In genomic region chr3:141401584-141402475, GRCh38 we compare ENCODE assay signal across 8 cellular contexts. TPM values are rescaled to one million over a fixed set of nuclear protein-coding genes. Genes with fewer than 3 reads are reported as not detected.
DNase-seq lines count a peak whose midpoint lies in the region; ATAC-seq lines count a peak whose summit lies in the region.

No MANE protein-coding gene starts in this region.

- peak overlapping the region; percentile 71 for H4K12ac ChIP-seq in trophoblast cell (ENCODE audit: low read depth, low read length)

- H3K4me2 ChIP-seq in trophoblast cell (ENCODE audit: low read length): peak overlapping the region; percentile 64

- CTCF ChIA-PET in activated naive CD4-positive, alpha-beta T cell treated with anti-CD3 and anti-CD28 coated beads for 36 hours (lab: Charles Lee): interaction anchor here (1.0 to 1.2 kb wide), 3 partner anchors 18 to 53 kb away, joined by 3 to 4 read pairs (median 3); no protein-coding TSS in a partner anchor

- H3K27ac Mint-ChIP-seq in activated naive CD4-positive, alpha-beta T cell treated with anti-CD3 and anti-CD28 coated beads for 36 hours: peak overlapping the region; percentile 77

- peaks cover 1% of the 10 kb centered on the region for H3K36me3 Mint-ChIP-seq in activated naive CD4-positive, alpha-beta T cell treated with anti-CD3 and anti-CD28 coated beads for 36 hours (ENCODE audit: low read depth)

- peaks cover 13% of the 10 kb centered on the region for H3K79me1 ChIP-seq in trophoblast cell (ENCODE audit: low read length)

- H2BK5ac ChIP-seq in trophoblast cell (ENCODE audit: low read depth, low read length, poor library complexity): peak overlapping the region; percentile 91

- WGBS in trophoblast cell (ENCODE audit: extremely low coverage, insufficient coverage, insufficient read length): no CpG with 5 or more reads among the region's 59 CpGs

- H3K9me3 ChIP-seq in trophoblast cell (ENCODE audit: insufficient read depth, low read depth, low read length): no peaks in the 10 kb centered on the region

- DNase-seq in NCI-H2196 (lab: John Stamatoyannopoulos, UW; ENCODE audit: unreplicated experiment) (peak; percentile 48), NCI-H2196 treated with DMSO at 0.1 percent for 48 hours (lab: John Stamatoyannopoulos, UW; ENCODE audit: unreplicated experiment) (no peak), NCI-H2171 treated with DMSO at 0.1 percent for 48 hours (lab: John Stamatoyannopoulos, UW) (peak; percentile 58), Right ventricle myocardium superior (peak; percentile 77), trophoblast cell (peak; percentile 46 to 65), MV-4-11 (lab: John Stamatoyannopoulos, UW) (no peak)
- peak; percentile 35 for DNase-seq in activated naive CD4-positive, alpha-beta T cell treated with anti-CD3 and anti-CD28 coated beads for 36 hours

- H3K27me3 ChIP-seq in trophoblast cell (ENCODE audit: insufficient read depth, low read length): no peaks in the 10 kb centered on the region

- H3K4me1 ChIP-seq in trophoblast cell (ENCODE audit: control insufficient read depth in 1 of 2, insufficient read depth in 2 of 2, low read length in 2 of 2): peaks cover 0 to 2% of the 10 kb centered on the region in 2 experiments

- H3K4ac ChIP-seq in trophoblast cell (ENCODE audit: low read depth, low read length): peak overlapping the region; percentile 95

- H3K9me3 Mint-ChIP-seq in activated naive CD4-positive, alpha-beta T cell treated with anti-CD3 and anti-CD28 coated beads for 36 hours: no peaks in the 10 kb centered on the region

- H2BK120ac ChIP-seq in trophoblast cell (ENCODE audit: insufficient read depth, low read length, poor library complexity): peak overlapping the region; percentile 97

- H4K8ac ChIP-seq in trophoblast cell (ENCODE audit: low read depth, low read length): peak overlapping the region; percentile 98

- peak overlapping the region; percentile 71 for H3K14ac ChIP-seq in trophoblast cell (ENCODE audit: low read length)

- peak overlapping the region; percentile 21 for H2BK12ac ChIP-seq in trophoblast cell (ENCODE audit: low read length)

- H3K27ac ChIP-seq in trophoblast cell (ENCODE audit: low read depth, low read length): peak overlapping the region; percentile 92

- peak overlapping the region; percentile 85 for H3K9ac ChIP-seq in trophoblast cell (ENCODE audit: low read length)

- no peak overlapping the region for H3K23ac ChIP-seq in trophoblast cell (ENCODE audit: low read length)

- peaks cover 48% of the 10 kb centered on the region for H3K4me1 Mint-ChIP-seq in activated naive CD4-positive, alpha-beta T cell treated with anti-CD3 and anti-CD28 coated beads for 36 hours (ENCODE audit: low read depth)

- peak overlapping the region; percentile 73 for H2AFZ ChIP-seq in trophoblast cell (ENCODE audit: insufficient read depth, low read length, poor library complexity)

- peak overlapping the region; percentile 97 for H4K91ac ChIP-seq in trophoblast cell (ENCODE audit: low read depth, low read length)

- H3K4me3 Mint-ChIP-seq in activated naive CD4-positive, alpha-beta T cell treated with anti-CD3 and anti-CD28 coated beads for 36 hours: peak overlapping the region; percentile 72

- H3K4me3 ChIP-seq in trophoblast cell (ENCODE audit: low read depth, low read length): peak overlapping the region; percentile 77

- peak overlapping the region; percentile 21 for H3K18ac ChIP-seq in trophoblast cell (ENCODE audit: low read length)

- peaks cover 6% of the 10 kb centered on the region for H3K79me2 ChIP-seq in trophoblast cell (ENCODE audit: control insufficient read depth, insufficient read depth, low read length, poor library complexity)

- intact Hi-C loops in activated naive CD4-positive, alpha-beta T cell treated with anti-CD3 and anti-CD28 coated beads for 36 hours (cut with micrococcal nuclease): loop anchor here (1.0 kb wide), 1 partner anchor 39 kb away; no protein-coding TSS in a partner anchor
- intact Hi-C loops in Right ventricle myocardium superior (cut with DNase I): loop anchor here (5.0 kb wide), 1 partner anchor 35 kb away; no protein-coding TSS in a partner anchor

- ATAC-seq in HG02571 (IDR thresholded peaks at IDR 0.05; ENCODE audit: unreplicated experiment) (peak; percentile 54), Right ventricle myocardium superior (ENCODE audit: poor library complexity) (peak; percentile 74)

- peaks cover 10 to 17% of the 10 kb centered on the region in 2 experiments for H3K36me3 ChIP-seq in trophoblast cell (ENCODE audit: control insufficient read depth in 1 of 2, insufficient read depth in 2 of 2, low read length in 2 of 2)

- H3K27me3 Mint-ChIP-seq in activated naive CD4-positive, alpha-beta T cell treated with anti-CD3 and anti-CD28 coated beads for 36 hours (ENCODE audit: low read depth): no peaks in the 10 kb centered on the region

- peak overlapping the region; percentile 15 for H2AK5ac ChIP-seq in trophoblast cell (ENCODE audit: low read length)

RNA-seq across cellular contexts. Expression of gene ZBTB38, which starts 33.5 kb away (rescaled TPM):
- total RNA-seq in activated naive CD4-positive, alpha-beta T cell treated with anti-CD3 and anti-CD28 coated beads for 36 hours: 10 to 100 TPM; 16.3 to 18.6 TPM
- 89.6 TPM for total RNA-seq in Right ventricle myocardium superior
- polyA plus RNA-seq in trophoblast cell (2013): 38.2 and 38.5 TPM in 2 replicates

Comparison
In these comparisons a context has a peak if more than half of its experiments do, and no peak if none do; other contexts are left out.
1. DNase-seq: peak in NCI-H2196 (single experiment), NCI-H2171 treated with DMSO at 0.1 percent for 48 hours (single experiment), activated naive CD4-positive, alpha-beta T cell treated with anti-CD3 and anti-CD28 coated beads for 36 hours (single experiment), Right ventricle myocardium superior (single experiment) and trophoblast cell (2 of 2); none in NCI-H2196 treated with DMSO at 0.1 percent for 48 hours (single experiment) and MV-4-11 (single experiment).